In genomic region chr2:120892967-120893667, GRCh38 we compare ENCODE assay signal across 12 cellular contexts.
DNase-seq lines count a peak whose midpoint lies in the region; ATAC-seq and TF ChIP-seq lines count a peak whose summit lies in the region.
"Had no signal": no experiment of that assay in that cellular context is flagged by ENCODE, and none has a peak within 500 bp of the region (broad histone marks: within the 10 kb centered on the region; RNA-seq: fewer than 3 reads in every experiment).

No MANE protein-coding gene starts in this region.

- no peaks in the 10 kb centered on the region for H3K9me2 ChIP-seq in GM23338 (ENCODE audit: insufficient read depth)
- no peaks in the 10 kb centered on the region for H3K9me2 ChIP-seq in MM.1S (replicated peaks; ENCODE audit: insufficient read depth, low read length)

- 0 out of 2 replicates have a peak, but pooled peaks cover 15% of the 10 kb centered on the region for H3F3A ChIP-seq in GM23338 (replicated peaks; ENCODE audit: low read depth)
- H3F3A ChIP-seq in MM.1S (ENCODE audit: insufficient read depth, low read length) = no peaks in the 10 kb centered on the region

- TF ChIP-seq CTCF in GM23338 (conservative IDR thresholded peaks at IDR 0.05; ENCODE audit: low read depth in 2 of 2) (no peak), coronary artery (IDR thresholded peaks at IDR 0.05) (no peak), MM.1S (IDR thresholded peaks at IDR 0.05; ENCODE audit: low read length) (no peak), A673 (conservative IDR thresholded peaks at IDR 0.05; ENCODE audit: low read depth, low read length) (no peak)

- H3K27ac ChIP-seq in GM23338 (ENCODE audit: low read depth) (peak overlapping the region; percentile 95), coronary artery (peak overlapping the region; percentile 71 to 73), iPS-20b (ENCODE audit: low read length) (peak overlapping the region; percentile 72), skeletal muscle tissue (ENCODE audit: low read depth, low read length) (peak overlapping the region; percentile 69), MM.1S (ENCODE audit: low read length) (no peak overlapping the region), A673 (ENCODE audit: low read depth, low read length, poor library complexity, severe bottlenecking) (no peak overlapping the region)
- H3K27ac ChIP-seq: neutrophil had no signal

- H2AFZ ChIP-seq in GM23338 (no peak overlapping the region), MM.1S (ENCODE audit: low read length) (no peak overlapping the region)

- H4K20me1 ChIP-seq in GM23338 (replicated peaks; ENCODE audit: insufficient read depth) (peaks cover 38% of the 10 kb centered on the region), MM.1S (ENCODE audit: insufficient read depth, low read length) (no peaks in the 10 kb centered on the region)

- peak overlapping the region; percentile 61 for H3K4me3 Mint-ChIP-seq in GM23338

- H3K36me3 ChIP-seq in GM23338 (ENCODE audit: insufficient read depth) (no peaks in the 10 kb centered on the region; the same call in 1 of the 2 replicates), iPS-20b (ENCODE audit: insufficient read depth, low read depth, low read length) (no peaks in the 10 kb centered on the region), skeletal muscle tissue (ENCODE audit: control insufficient read depth in 3 of 3, insufficient read depth in 3 of 3, low read length in 3 of 3) (no peaks in the 10 kb centered on the region), MM.1S (replicated peaks; ENCODE audit: insufficient read depth, low read length) (no peaks in the 10 kb centered on the region), A673 (ENCODE audit: insufficient read depth, low read length, poor library complexity, severe bottlenecking) (no peaks in the 10 kb centered on the region)
- H3K36me3 ChIP-seq: neutrophil had no signal

- CTCF ChIA-PET in A673 (lab: Charles Lee) = interaction anchor here (0.5 kb wide), 1 partner anchor 11 kb away, joined by 6 read pairs; no protein-coding TSS in a partner anchor

- peak overlapping the region; percentile 60 for H3K27ac Mint-ChIP-seq in GM23338

- no peak for DNase-seq in GM23338 (ENCODE audit: low spot score)
- no peak for DNase-seq in coronary artery (ENCODE audit: low spot score)
- DNase-seq in MM.1S = no peak
- no peak for DNase-seq in A673 (ENCODE audit: low spot score)
- DNase-seq in activated gamma-delta T cell (lab: John Stamatoyannopoulos, UW) = no peak
- DNase-seq: activated CD4-positive, alpha-beta T cell treated with anti-CD3 and anti-CD28 coated beads, Interleukin-2, amount 50 U/mL, for 1 hour; NCI-H1092 had no signal

- H3K9me3 ChIP-seq in iPS-20b (ENCODE audit: insufficient read depth, low read depth, low read length) (no peaks in the 10 kb centered on the region), skeletal muscle tissue (ENCODE audit: control insufficient read depth in 3 of 3, low read length in 3 of 3) (no peaks in the 10 kb centered on the region), MM.1S (replicated peaks; ENCODE audit: insufficient read depth, low read length) (no peaks in the 10 kb centered on the region), A673 (ENCODE audit: low read depth, low read length, poor library complexity, severe bottlenecking) (no peaks in the 10 kb centered on the region)
- H3K9me3 ChIP-seq: neutrophil had no signal

- H3K4me1 ChIP-seq in GM23338 (ENCODE audit: insufficient read depth) = peaks cover 24% of the 10 kb centered on the region
- H3K4me1 ChIP-seq in iPS-20b (ENCODE audit: insufficient read depth, low read length) = peaks cover 29% of the 10 kb centered on the region
- peaks cover 35 to 47% (median 39%) of the 10 kb centered on the region in 3 donors for H3K4me1 ChIP-seq in skeletal muscle tissue (ENCODE audit: control insufficient read depth in 3 of 3, insufficient read depth in 3 of 3, low read length in 3 of 3)
- H3K4me1 ChIP-seq in MM.1S (ENCODE audit: low read length) = no peaks in the 10 kb centered on the region
- H3K4me1 ChIP-seq in A673 (ENCODE audit: insufficient read depth, low read length, poor library complexity, severe bottlenecking) = no peaks in the 10 kb centered on the region

- ATAC-seq in GM23338 (peak; percentile 19), GM18520 (IDR thresholded peaks at IDR 0.05; ENCODE audit: unreplicated experiment) (no peak)
- ATAC-seq: GM12878 had no signal

- H3K9me3 Mint-ChIP-seq in GM23338 = no peaks in the 10 kb centered on the region

- intact Hi-C loops in A673 (cut with micrococcal nuclease; ENCODE audit: unreplicated experiment) = no loop called here

- POLR2A ChIA-PET in A673 (lab: Charles Lee; ENCODE audit: low non-redundant PET) = no interaction called here

- H3K27me3 Mint-ChIP-seq in GM23338 (ENCODE audit: insufficient read depth, low read depth, poor library complexity) = peaks cover 8% of the 10 kb centered on the region

- no TSS peak for BruUV-seq in A673 (replicated peaks; lab: Mats Ljungman, UMichigan)

- H3K79me2 ChIP-seq in GM23338 (replicated peaks; ENCODE audit: insufficient read depth) = peaks cover 63% of the 10 kb centered on the region
- no peaks in the 10 kb centered on the region for H3K79me2 ChIP-seq in MM.1S (ENCODE audit: low read length)

- H3K4me3 ChIP-seq in GM23338 = peak overlapping the region; percentile 42
- peak overlapping the region; percentile 53 for H3K4me3 ChIP-seq in coronary artery
- peak overlapping the region; percentile 45; the same call in 1 of the 2 replicates for H3K4me3 ChIP-seq in iPS-20b (ENCODE audit: low read length)
- peak overlapping the region; percentile 10 to 58 (median 39) for H3K4me3 ChIP-seq in skeletal muscle tissue (ENCODE audit: low read length in 3 of 3)
- H3K4me3 ChIP-seq in MM.1S (ENCODE audit: low read length) = no peak overlapping the region
- no peak overlapping the region for H3K4me3 ChIP-seq in A673 (ENCODE audit: low read depth, low read length, poor library complexity, severe bottlenecking)
- H3K4me3 ChIP-seq: GM12878 had no signal

- H3K9ac ChIP-seq in iPS-20b (ENCODE audit: low read depth, low read length) = peak overlapping the region; percentile 52; the same call in 1 of the 2 replicates
- peak overlapping the region in 2 of 3 donors; percentile 27 to 68 for H3K9ac ChIP-seq in skeletal muscle tissue (ENCODE audit: low read depth in 1 of 3, low read length in 3 of 3)
- H3K9ac ChIP-seq in MM.1S (ENCODE audit: low read length) = no peak overlapping the region

- peaks cover 67% of the 10 kb centered on the region for H3K4me1 Mint-ChIP-seq in GM23338

- peaks cover 8% of the 10 kb centered on the region; the same call in 2 of the 3 replicates for H3K36me3 Mint-ChIP-seq in GM23338 (ENCODE audit: low read depth)

- H3K27me3 ChIP-seq in GM23338 (ENCODE audit: insufficient read depth) (no peaks in the 10 kb centered on the region), iPS-20b (ENCODE audit: insufficient read depth, low read length) (no peaks in the 10 kb centered on the region), skeletal muscle tissue (ENCODE audit: control insufficient read depth in 3 of 3, insufficient read depth in 3 of 3, low read length in 3 of 3) (no peaks in the 10 kb centered on the region), MM.1S (replicated peaks; ENCODE audit: insufficient read depth, low read length) (no peaks in the 10 kb centered on the region; the same call in 1 of the 2 replicates), A673 (replicated peaks; ENCODE audit: insufficient read depth, low read depth, low read length, poor library complexity) (no peaks in the 10 kb centered on the region)
- H3K27me3 ChIP-seq: neutrophil had no signal

- H3K4me2 ChIP-seq in GM23338 = peak overlapping the region; percentile 78
- no peak overlapping the region for H3K4me2 ChIP-seq in MM.1S (ENCODE audit: low read depth, low read length)

TF ChIP-seq in GM23338, 12 proteins besides CTCF, POLR2A, EP300 and RAD21 (continues in another document):
- no peak for TF ChIP-seq POLR2AphosphoS5 (IDR thresholded peaks at IDR 0.05; ENCODE audit: low read depth)
- TF ChIP-seq, protein P1, sequence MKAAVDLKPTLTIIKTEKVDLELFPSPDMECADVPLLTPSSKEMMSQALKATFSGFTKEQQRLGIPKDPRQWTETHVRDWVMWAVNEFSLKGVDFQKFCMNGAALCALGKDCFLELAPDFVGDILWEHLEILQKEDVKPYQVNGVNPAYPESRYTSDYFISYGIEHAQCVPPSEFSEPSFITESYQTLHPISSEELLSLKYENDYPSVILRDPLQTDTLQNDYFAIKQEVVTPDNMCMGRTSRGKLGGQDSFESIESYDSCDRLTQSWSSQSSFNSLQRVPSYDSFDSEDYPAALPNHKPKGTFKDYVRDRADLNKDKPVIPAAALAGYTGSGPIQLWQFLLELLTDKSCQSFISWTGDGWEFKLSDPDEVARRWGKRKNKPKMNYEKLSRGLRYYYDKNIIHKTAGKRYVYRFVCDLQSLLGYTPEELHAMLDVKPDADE (IDR thresholded peaks at IDR 0.05) = no peak
- TF ChIP-seq JUNB (IDR thresholded peaks at IDR 0.05; ENCODE audit: unreplicated experiment) = no peak
- TF ChIP-seq EZH2 (IDR thresholded peaks at IDR 0.05; ENCODE audit: low read depth, unreplicated experiment) = no peak
- TF ChIP-seq STAT1 (IDR thresholded peaks at IDR 0.05; ENCODE audit: unreplicated experiment) = no peak
- TF ChIP-seq ZNF114 (CRISPR knock-in tag; IDR thresholded peaks at IDR 0.05) = no peak

Comparison
In these comparisons a context has a peak if more than half of its experiments do, and no peak if none do; other contexts are left out.
1. H3K27ac ChIP-seq: peak in GM23338 (single experiment), coronary artery (2 of 2), iPS-20b (single experiment) and skeletal muscle tissue (single experiment); none in MM.1S (single experiment) and A673 (single experiment).
2. H3K4me3 ChIP-seq: peak in GM23338 (single experiment), coronary artery (single experiment), iPS-20b (single experiment) and skeletal muscle tissue (3 of 3); none in MM.1S (single experiment) and A673 (single experiment).